21 cellular contexts compared by ENCODE assay signal in genomic region chr16:24789881-24790280, GRCh38. TPM values are rescaled to one million over a fixed set of nuclear protein-coding genes. Genes with fewer than 3 reads are reported as not detected.
DNase-seq lines count a peak whose midpoint lies in the region; ATAC-seq and TF ChIP-seq lines count a peak whose summit lies in the region.
"Had no signal": no experiment of that assay in that cellular context is flagged by ENCODE, and none has a peak within 500 bp of the region (broad histone marks: within the 10 kb centered on the region; RNA-seq: fewer than 3 reads in every experiment).

No MANE protein-coding gene starts in this region.

- TF ChIP-seq CTCF in WTC11 (IDR thresholded peaks at IDR 0.05) (no peak), epithelial cell of esophagus (IDR thresholded peaks at IDR 0.05; ENCODE audit: insufficient read depth, low read depth, low read length, missing control alignments) (no peak)

- CTCF ChIA-PET in WTC11 (lab: Charles Lee), result no interaction called here

- no peaks in the 10 kb centered on the region for H3K9me3 Mint-ChIP-seq in activated T-cell treated with anti-CD3 and anti-CD28 coated beads, Interleukin-2, amount 50 U/mL, for 24 hours
- no peaks in the 10 kb centered on the region for H3K9me3 Mint-ChIP-seq in WTC11
- H3K9me3 Mint-ChIP-seq in stimulated activated effector memory CD8-positive, alpha-beta T cell treated with anti-CD3 and anti-CD28 coated beads, Interleukin-12 subunit alpha, Interleukin-12 subunit beta, amount 100 ng/mL, for 72 hours, result no peaks in the 10 kb centered on the region

- no peak for DNase-seq in activated T-cell treated with anti-CD3 and anti-CD28 coated beads, Interleukin-2, amount 50 U/mL, for 24 hours
- DNase-seq in activated T-cell treated with anti-CD3 and anti-CD28 coated beads for 4 hours, result no peak
- no peak for DNase-seq in WTC11 (ENCODE audit: low spot score)
- DNase-seq in epithelial cell of esophagus (ENCODE audit: low read depth), result peak; percentile 62
- DNase-seq in stimulated activated effector memory CD8-positive, alpha-beta T cell treated with anti-CD3 and anti-CD28 coated beads, Interleukin-12 subunit alpha, Interleukin-12 subunit beta, amount 100 ng/mL, for 72 hours (ENCODE audit: low spot score in 2 of 2), result no peak
- DNase-seq in mucosa of gallbladder (ENCODE audit: low spot score), result no peak
- DNase-seq: ACHN; Caco-2; CD4-positive, alpha-beta memory T cell; DMS 273 treated with DMSO at 0.1 percent for 48 hours; DMS79 treated with DMSO at 0.1 percent for 48 hours; IMR-90; NCI-H1694; NCI-H2081; NCI-H2171 treated with DMSO at 0.1 percent for 48 hours; NCI-H524 treated with DMSO at 0.1 percent for 48 hours; Right ventricle myocardium superior had no signal

- H3K27me3 Mint-ChIP-seq in activated T-cell treated with anti-CD3 and anti-CD28 coated beads, Interleukin-2, amount 50 U/mL, for 24 hours, result no peaks in the 10 kb centered on the region
- no peaks in the 10 kb centered on the region for H3K27me3 Mint-ChIP-seq in WTC11 (ENCODE audit: low read depth)
- H3K27me3 Mint-ChIP-seq: CD4-positive, alpha-beta memory T cell had no signal

- H3K4me1 Mint-ChIP-seq in activated T-cell treated with anti-CD3 and anti-CD28 coated beads, Interleukin-2, amount 50 U/mL, for 24 hours (ENCODE audit: low read depth), result no peaks in the 10 kb centered on the region
- no peaks in the 10 kb centered on the region for H3K4me1 Mint-ChIP-seq in WTC11
- no peaks in the 10 kb centered on the region for H3K4me1 Mint-ChIP-seq in stimulated activated effector memory CD8-positive, alpha-beta T cell treated with anti-CD3 and anti-CD28 coated beads, Interleukin-12 subunit alpha, Interleukin-12 subunit beta, amount 100 ng/mL, for 72 hours

- no peak overlapping the region for H3K4me3 Mint-ChIP-seq in activated T-cell treated with anti-CD3 and anti-CD28 coated beads, Interleukin-2, amount 50 U/mL, for 24 hours
- no peak overlapping the region for H3K4me3 Mint-ChIP-seq in WTC11
- H3K4me3 Mint-ChIP-seq in stimulated activated effector memory CD8-positive, alpha-beta T cell treated with anti-CD3 and anti-CD28 coated beads, Interleukin-12 subunit alpha, Interleukin-12 subunit beta, amount 100 ng/mL, for 72 hours, result no peak overlapping the region
- H3K4me3 Mint-ChIP-seq: CD4-positive, alpha-beta memory T cell had no signal

- POLR2A ChIA-PET in WTC11 (lab: Charles Lee), result no interaction called here

- H3K36me3 Mint-ChIP-seq in activated T-cell treated with anti-CD3 and anti-CD28 coated beads, Interleukin-2, amount 50 U/mL, for 24 hours (ENCODE audit: low read depth), result peaks cover 93% of the 10 kb centered on the region
- peaks cover 80% of the 10 kb centered on the region for H3K36me3 Mint-ChIP-seq in WTC11
- peaks cover 91% of the 10 kb centered on the region for H3K36me3 Mint-ChIP-seq in stimulated activated effector memory CD8-positive, alpha-beta T cell treated with anti-CD3 and anti-CD28 coated beads, Interleukin-12 subunit alpha, Interleukin-12 subunit beta, amount 100 ng/mL, for 72 hours

- no peak overlapping the region for H3K4me3 ChIP-seq in epithelial cell of esophagus (ENCODE audit: low read length)
- H3K4me3 ChIP-seq: BLaER1 treated with 17β-estradiol and CSF1 and Interleukin-3, amounts not matched to agents 10 nM and 100 nM; HAP-1 had no signal

- peak overlapping the region; percentile 8 for H3K27ac Mint-ChIP-seq in activated T-cell treated with anti-CD3 and anti-CD28 coated beads, Interleukin-2, amount 50 U/mL, for 24 hours
- peak overlapping the region; percentile 32; the same call in 1 of the 2 replicates for H3K27ac Mint-ChIP-seq in WTC11
- H3K27ac Mint-ChIP-seq in stimulated activated effector memory CD8-positive, alpha-beta T cell treated with anti-CD3 and anti-CD28 coated beads, Interleukin-12 subunit alpha, Interleukin-12 subunit beta, amount 100 ng/mL, for 72 hours, result peak overlapping the region; percentile 7

- ATAC-seq in WTC11 (no peak), GM19328 (IDR thresholded peaks at IDR 0.05; ENCODE audit: unreplicated experiment) (no peak), GM18520 (IDR thresholded peaks at IDR 0.05; ENCODE audit: unreplicated experiment) (no peak)
- peak; percentile 44 for ATAC-seq in stimulated activated effector memory CD8-positive, alpha-beta T cell treated with anti-CD3 and anti-CD28 coated beads, Interleukin-12 subunit alpha, Interleukin-12 subunit beta, amount 100 ng/mL, for 72 hours

TF ChIP-seq in WTC11, 78 proteins besides CTCF, POLR2A, EP300 and RAD21:
- no peak for TF ChIP-seq CREB1 (CRISPR knock-in tag; IDR thresholded peaks at IDR 0.05)
- TF ChIP-seq MAX (CRISPR knock-in tag; IDR thresholded peaks at IDR 0.05), result no peak
- TF ChIP-seq PRRX2 (CRISPR knock-in tag; IDR thresholded peaks at IDR 0.05), result no peak
- TF ChIP-seq ATF1 (CRISPR knock-in tag; IDR thresholded peaks at IDR 0.05), result no peak
- no peak for TF ChIP-seq ZNF532 (CRISPR knock-in tag; IDR thresholded peaks at IDR 0.05; ENCODE audit: borderline replicate concordance)
- TF ChIP-seq SP1 (CRISPR knock-in tag; conservative IDR thresholded peaks at IDR 0.05), result no peak
- no peak for TF ChIP-seq TP53 (CRISPR knock-in tag; IDR thresholded peaks at IDR 0.05)
- no peak for TF ChIP-seq ZNF423 (CRISPR knock-in tag; IDR thresholded peaks at IDR 0.05)
- no peak for TF ChIP-seq ZNF512 (CRISPR knock-in tag; IDR thresholded peaks at IDR 0.05; ENCODE audit: borderline replicate concordance)

RNA-seq across cellular contexts. Expression of gene SLC5A11, which starts 55.9 kb away (rescaled TPM):
- total RNA-seq in WTC11 (2021) (0.11 to 0.23 TPM in 2 of 3 replicates, not detected in the other), mucosa of gallbladder (2.5 TPM)
- total RNA-seq: Right ventricle myocardium superior had no signal
